In genomic region chr7:43878867-43879266, GRCh38 we compare ENCODE assay signal across 14 cellular contexts. TPM values are rescaled to one million over a fixed set of nuclear protein-coding genes. Genes with fewer than 3 reads are reported as not detected.
DNase-seq lines count a peak whose midpoint lies in the region; ATAC-seq and TF ChIP-seq lines count a peak whose summit lies in the region.
"Had no signal": no experiment of that assay in that cellular context is flagged by ENCODE, and none has a peak within 500 bp of the region (broad histone marks: within the 10 kb centered on the region; RNA-seq: fewer than 3 reads in every experiment).

No MANE protein-coding gene starts in this region.

- H3K27me3 Mint-ChIP-seq in T-helper 17 cell (no peaks in the 10 kb centered on the region), osteocyte (ENCODE audit: unreplicated experiment) (no peaks in the 10 kb centered on the region)
- H3K27me3 Mint-ChIP-seq: activated B cell treated with CpG ODN at 0.5 μM for 24 hours had no signal

- H3K27ac ChIP-seq in C4-2B, result peak overlapping the region; percentile 27
- H3K27ac ChIP-seq: hepatocyte had no signal

- no peak for TF ChIP-seq CTCF in C4-2B (conservative IDR thresholded peaks at IDR 0.05)
- TF ChIP-seq CTCF in fibroblast of the aortic adventitia (IDR thresholded peaks at IDR 0.05; ENCODE audit: insufficient read depth, low read length), result no peak
- no peak for TF ChIP-seq CTCF in osteocyte (IDR thresholded peaks at IDR 0.05)

- no peaks in the 10 kb centered on the region for H3K9me3 Mint-ChIP-seq in osteocyte (ENCODE audit: unreplicated experiment)
- H3K9me3 Mint-ChIP-seq: activated B cell treated with CpG ODN at 0.5 μM for 24 hours had no signal

- H3K4me3 ChIP-seq in fibroblast of the aortic adventitia (ENCODE audit: low read depth, low read length), result no peak overlapping the region
- H3K4me3 ChIP-seq: hepatocyte, upper lobe of left lung had no signal

- peaks cover 4% of the 10 kb centered on the region for H3K4me1 Mint-ChIP-seq in T-helper 17 cell
- H3K4me1 Mint-ChIP-seq in osteocyte (ENCODE audit: unreplicated experiment), result peaks cover 15% of the 10 kb centered on the region

- ATAC-seq in T-helper 17 cell, result no peak
- ATAC-seq in HG03175 (IDR thresholded peaks at IDR 0.05; ENCODE audit: unreplicated experiment), result no peak
- ATAC-seq in GM21360 (IDR thresholded peaks at IDR 0.05; ENCODE audit: unreplicated experiment), result no peak

- H3K27ac Mint-ChIP-seq in T-helper 17 cell, result peak overlapping the region; percentile 49
- peak overlapping the region; percentile 43 for H3K27ac Mint-ChIP-seq in osteocyte (ENCODE audit: unreplicated experiment)
- H3K27ac Mint-ChIP-seq: activated B cell treated with CpG ODN at 0.5 μM for 24 hours had no signal

- no peaks in the 10 kb centered on the region for H3K9me3 ChIP-seq in T-helper 17 cell (ENCODE audit: control insufficient read depth, low read length, poor library complexity, severe bottlenecking)
- H3K9me3 ChIP-seq: upper lobe of left lung had no signal

- H3K4me3 Mint-ChIP-seq in T-helper 17 cell, result no peak overlapping the region
- H3K4me3 Mint-ChIP-seq in osteocyte (ENCODE audit: unreplicated experiment), result no peak overlapping the region
- H3K4me3 Mint-ChIP-seq: activated B cell treated with CpG ODN at 0.5 μM for 24 hours had no signal

- H3K36me3 Mint-ChIP-seq in T-helper 17 cell (ENCODE audit: low read depth), result peaks cover 17% of the 10 kb centered on the region
- peaks cover 58% of the 10 kb centered on the region for H3K36me3 Mint-ChIP-seq in osteocyte (ENCODE audit: unreplicated experiment)

- DNase-seq in T-helper 17 cell (no peak), fibroblast of the aortic adventitia (ENCODE audit: low read depth) (peak; percentile 65), osteocyte (ENCODE audit: extremely low spot score, unreplicated experiment) (no peak), T1000 (lab: John Stamatoyannopoulos, UW) (no peak)
- no peak for DNase-seq in activated CD4-positive, CD25-positive, alpha-beta regulatory T cell treated with anti-CD3 and anti-CD28 coated beads, Interleukin-2, amount 50 U/mL, for 72 hours
- DNase-seq: activated B cell treated with CpG ODN at 0.5 μM for 24 hours, DMS 273 treated with DMSO at 0.1 percent for 48 hours, NCI-H2171, SW 1271 had no signal

RNA-seq across cellular contexts. Expression of gene MRPS24, which starts 9.6 kb away (rescaled TPM):
- total RNA-seq in T-helper 17 cell (10 to 100 TPM; 42.3 to 50.4 TPM), fibroblast of the aortic adventitia (ENCODE audit: low replicate concordance) (82.1 and 137 TPM in 2 replicates), osteocyte (90.5 and 90.7 TPM in 2 replicates)

RNA-seq across cellular contexts. Expression of gene URGCP, which starts 27.5 kb away (rescaled TPM):
- total RNA-seq in T-helper 17 cell, result 10 to 100 TPM; 22.0 to 23.3 TPM
- total RNA-seq in fibroblast of the aortic adventitia (ENCODE audit: low replicate concordance), result 10.1 and 24.7 TPM in 2 replicates
- 28.5 and 29.4 TPM in 2 replicates for total RNA-seq in osteocyte

RNA-seq across cellular contexts. Expression of gene UBE2D4, which starts 47.4 kb away (rescaled TPM):
- total RNA-seq in T-helper 17 cell (1 to 10 TPM; 6.4 to 6.9 TPM), fibroblast of the aortic adventitia (ENCODE audit: low replicate concordance) (12.0 and 32.3 TPM in 2 replicates), osteocyte (18.5 and 21.6 TPM in 2 replicates)
